In the genomic region with DNA sequence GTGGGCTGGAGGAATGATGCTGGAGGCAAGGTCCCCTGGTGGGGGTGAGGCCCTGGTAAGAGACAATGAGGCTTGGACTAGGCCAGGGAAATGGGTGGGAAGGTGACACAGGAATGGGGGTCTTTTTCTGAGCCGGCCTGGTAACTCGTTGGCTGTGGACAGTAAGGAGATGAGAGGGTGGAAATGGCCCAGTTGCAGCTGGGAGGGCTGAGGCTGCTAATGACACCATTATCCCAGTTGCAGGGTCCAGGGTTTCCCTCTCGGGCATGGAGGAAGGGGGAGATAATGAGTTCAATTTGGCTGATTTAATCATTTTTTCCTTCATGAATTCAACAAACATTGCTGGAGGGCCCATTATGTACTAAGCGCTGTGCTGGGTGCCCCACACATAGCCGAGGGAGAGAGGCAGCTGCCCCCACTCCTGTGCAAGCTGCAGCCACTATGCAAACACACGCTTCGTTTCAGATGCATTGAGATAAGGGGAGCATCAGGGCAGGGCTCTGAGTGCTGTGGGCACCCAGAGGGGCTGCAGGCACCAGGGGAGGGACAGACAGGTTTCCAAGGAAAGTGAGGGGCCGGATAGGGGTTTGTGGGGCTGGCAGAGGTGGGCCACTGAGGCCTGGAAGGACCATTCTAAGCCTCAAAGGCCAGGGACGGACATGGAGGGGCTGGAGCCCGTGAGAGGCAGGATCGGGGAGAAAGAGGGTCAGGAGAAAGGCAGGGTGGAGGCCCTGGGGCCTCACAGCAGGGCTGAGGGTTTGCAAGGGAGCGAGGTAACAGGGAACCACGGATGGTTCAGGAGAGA, we compare ENCODE assay signal across 20 cellular contexts. TPM values are rescaled to one million over a fixed set of nuclear protein-coding genes. Genes with fewer than 3 reads are reported as not detected.
DNase-seq lines count a peak whose midpoint lies in the region; ATAC-seq, FAIRE-seq and TF ChIP-seq lines count a peak whose summit lies in the region.
"Had no signal": no experiment of that assay in that cellular context is flagged by ENCODE, and none has a peak within 500 bp of the region (broad histone marks: within the 10 kb centered on the region; RNA-seq: fewer than 3 reads in every experiment).

No MANE protein-coding gene starts in this region.

- H3K4me3 Mint-ChIP-seq in endodermal cell (no peak overlapping the region), type B pancreatic cell (peak overlapping the region; percentile 34)
- H3K4me3 Mint-ChIP-seq: activated naive CD4-positive, alpha-beta T cell treated with anti-CD3 and anti-CD28 coated beads, Interleukin-2, amount 10 ng/mL, durations not matched to agents 7 days and 5 days; CD4-positive, alpha-beta T cell; T-helper 1 cell treated with Interleukin-12 subunit alpha and Interleukin-12 subunit beta and Interleukin-4 antibody, amounts not matched to agents 30 μg/mL and 1 μg/mL, for 36 hours had no signal

- no peak for ATAC-seq in GM19324 (IDR thresholded peaks at IDR 0.05; ENCODE audit: low FRiP score, unreplicated experiment)
- ATAC-seq: activated CD4-positive, CD25-positive, alpha-beta regulatory T cell treated with anti-CD3 and anti-CD28 coated beads, Interleukin-2, amount 50 U/mL, for 24 hours; body of pancreas had no signal

- no peak for TF ChIP-seq CTCF in endodermal cell (conservative IDR thresholded peaks at IDR 0.05)
- no peak for TF ChIP-seq CTCF in type B pancreatic cell (conservative IDR thresholded peaks at IDR 0.05)

- H3K36me3 Mint-ChIP-seq in endodermal cell (ENCODE audit: low read depth) (no peaks in the 10 kb centered on the region), type B pancreatic cell (no peaks in the 10 kb centered on the region)
- H3K36me3 Mint-ChIP-seq: activated naive CD4-positive, alpha-beta T cell treated with anti-CD3 and anti-CD28 coated beads, Interleukin-2, amount 10 ng/mL, durations not matched to agents 7 days and 5 days had no signal

- no peak overlapping the region for H3K4me3 ChIP-seq in endodermal cell (ENCODE audit: low read length)
- H3K4me3 ChIP-seq: body of pancreas, transverse colon had no signal

- FAIRE-seq in GM12891 (lab: Jason Lieb, UNC), result no peak
- FAIRE-seq: keratinocyte had no signal

- H3K9ac ChIP-seq in endodermal cell (ENCODE audit: extremely low read depth, low read length, poor library complexity, severe bottlenecking), result no peak overlapping the region

- H3K27ac Mint-ChIP-seq in endodermal cell, result no peak overlapping the region
- H3K27ac Mint-ChIP-seq in type B pancreatic cell, result peak overlapping the region; percentile 59
- H3K27ac Mint-ChIP-seq: activated naive CD4-positive, alpha-beta T cell treated with anti-CD3 and anti-CD28 coated beads, Interleukin-2, amount 10 ng/mL, durations not matched to agents 7 days and 5 days; CD4-positive, alpha-beta T cell; T-helper 1 cell treated with Interleukin-12 subunit alpha and Interleukin-12 subunit beta and Interleukin-4 antibody, amounts not matched to agents 30 μg/mL and 1 μg/mL, for 36 hours had no signal

- H3K27me3 ChIP-seq in endodermal cell (ENCODE audit: control insufficient read depth, insufficient read depth, low read length, poor library complexity, severe bottlenecking), result no peaks in the 10 kb centered on the region
- H3K27me3 ChIP-seq: body of pancreas, transverse colon had no signal

- H3K9me3 Mint-ChIP-seq in endodermal cell, result no peaks in the 10 kb centered on the region
- H3K9me3 Mint-ChIP-seq in type B pancreatic cell, result no peaks in the 10 kb centered on the region
- H3K9me3 Mint-ChIP-seq: activated naive CD4-positive, alpha-beta T cell treated with anti-CD3 and anti-CD28 coated beads, Interleukin-2, amount 10 ng/mL, durations not matched to agents 7 days and 5 days; CD4-positive, alpha-beta T cell; T-helper 1 cell treated with Interleukin-12 subunit alpha and Interleukin-12 subunit beta and Interleukin-4 antibody, amounts not matched to agents 30 μg/mL and 1 μg/mL, for 36 hours had no signal

- peaks cover 4% of the 10 kb centered on the region for H3K27me3 Mint-ChIP-seq in endodermal cell (ENCODE audit: insufficient read depth)
- H3K27me3 Mint-ChIP-seq in type B pancreatic cell, result peaks cover 28% of the 10 kb centered on the region

- H3K4me1 ChIP-seq in endodermal cell (ENCODE audit: control insufficient read depth, insufficient read depth, low read length), result no peaks in the 10 kb centered on the region
- H3K4me1 ChIP-seq: body of pancreas, transverse colon had no signal

- peak overlapping the region; percentile 68 for H3K27ac ChIP-seq in endodermal cell (ENCODE audit: low read depth, low read length)
- H3K27ac ChIP-seq: body of pancreas, transverse colon had no signal

- no peaks in the 10 kb centered on the region for H3K36me3 ChIP-seq in endodermal cell (ENCODE audit: control insufficient read depth, insufficient read depth, low read length)
- H3K36me3 ChIP-seq: transverse colon had no signal

- H3K9me3 ChIP-seq in endodermal cell (ENCODE audit: control insufficient read depth, low read length), result no peaks in the 10 kb centered on the region
- H3K9me3 ChIP-seq: body of pancreas, transverse colon had no signal

- no peak for TF ChIP-seq POLR2A in GM12891 (IDR thresholded peaks at IDR 0.05; ENCODE audit: low read depth, low read length)

- H3K4me1 Mint-ChIP-seq in endodermal cell, result peaks cover 11% of the 10 kb centered on the region
- H3K4me1 Mint-ChIP-seq in type B pancreatic cell (ENCODE audit: unreplicated experiment), result peaks cover 54% of the 10 kb centered on the region
- H3K4me1 Mint-ChIP-seq: activated naive CD4-positive, alpha-beta T cell treated with anti-CD3 and anti-CD28 coated beads, Interleukin-2, amount 10 ng/mL, durations not matched to agents 7 days and 5 days had no signal

- 82 to 93% methylated on average over 5 to 13 of the region's 13 CpGs for WGBS in endodermal cell (ENCODE audit: insufficient coverage in 1 of 2, insufficient read length in 1 of 2), 2 experiments

- peak; percentile 49 for DNase-seq in activated effector memory CD4-positive, alpha-beta T cell treated with anti-CD3 and anti-CD28 coated beads, Interleukin-2, amount 50 U/mL, for 16 hours
- no peak for DNase-seq in activated effector memory CD4-positive, alpha-beta T cell treated with Interleukin-2 at 50 U/mL for 16 hours
- DNase-seq in NCI-H69 (lab: John Stamatoyannopoulos, UW) (peak; percentile 91), endodermal cell (no peak), type B pancreatic cell (ENCODE audit: extremely low spot score, unreplicated experiment) (no peak), GM12891 (ENCODE audit: insufficient read length, low spot score) (no peak)
- DNase-seq in stimulated activated naive CD4-positive, alpha-beta T cell (lab: John Stamatoyannopoulos, UW), result no peak
- DNase-seq: activated CD8-positive, alpha-beta memory T cell treated with anti-CD3 and anti-CD28 coated beads, Interleukin-2, amount 50 U/mL, for 48 hours; activated naive CD4-positive, alpha-beta T cell treated with anti-CD3 and anti-CD28 coated beads, Interleukin-2, amount 10 ng/mL, durations not matched to agents 7 days and 5 days; IMR-90; midbrain; transverse colon had no signal

TF ChIP-seq in GM12891, 5 proteins besides CTCF, POLR2A, EP300 and RAD21:
- TF ChIP-seq SPI1 (IDR thresholded peaks at IDR 0.05; ENCODE audit: low read depth, low read length), result no peak
- no peak for TF ChIP-seq PAX5 (IDR thresholded peaks at IDR 0.05; ENCODE audit: insufficient read depth, low read length, severe bottlenecking)
- no peak for TF ChIP-seq POU2F2 (IDR thresholded peaks at IDR 0.05; ENCODE audit: low read depth, low read length)
- no peak for TF ChIP-seq POLR2AphosphoS5 (IDR thresholded peaks at IDR 0.05; ENCODE audit: low read depth, low read length)
- TF ChIP-seq TAF1 (IDR thresholded peaks at IDR 0.05; ENCODE audit: low read depth, low read length), result no peak

RNA-seq across cellular contexts. Expression of gene MEG3, which starts 43.2 kb away (rescaled TPM):
- total RNA-seq in endodermal cell (10 to 100 TPM in 1 of 2 donors, 1 to 10 TPM in 1; 5.3 to 15.3 TPM), type B pancreatic cell (ENCODE audit: low replicate concordance) (0.68 and 0.74 TPM in 2 replicates)
- polyA plus RNA-seq in endodermal cell (2013, experiment 1 of 2), result 5.6 TPM
- polyA plus RNA-seq in endodermal cell (2013, experiment 2 of 2), result 2.9 TPM
- 0.06 TPM for polyA plus RNA-seq in GM12891 (2012; ENCODE audit: low read depth, missing spikeins)
- total RNA-seq: CD4-positive, alpha-beta T cell had no signal

RNA-seq across cellular contexts. Expression of gene DLK1, which starts 56.0 kb away (rescaled TPM):
- total RNA-seq in endodermal cell (100 to 1,000 TPM in 1 of 2 donors, 10 to 100 TPM in 1; 78.3 to 117 TPM), type B pancreatic cell (ENCODE audit: low replicate concordance) (149 and 405 TPM in 2 replicates)
- polyA plus RNA-seq in endodermal cell (2013, experiment 1 of 2), result 99.8 TPM
- polyA plus RNA-seq in endodermal cell (2013, experiment 2 of 2), result 92.1 TPM
- not detected for polyA plus RNA-seq in GM12891 (2012; ENCODE audit: low read depth, missing spikeins)
- total RNA-seq: CD4-positive, alpha-beta T cell; omental fat pad; RPMI7951; transverse colon had no signal
- polyA plus RNA-seq: keratinocyte had no signal

Comparison
In these comparisons a context has a peak if more than half of its experiments do, and no peak if none do; other contexts are left out.
1. DNase-seq: peak in activated effector memory CD4-positive, alpha-beta T cell treated with anti-CD3 and anti-CD28 coated beads, Interleukin-2, amount 50 U/mL, for 16 hours (single experiment) and NCI-H69 (single experiment); none in activated effector memory CD4-positive, alpha-beta T cell treated with Interleukin-2 at 50 U/mL for 16 hours (single experiment), endodermal cell (single experiment), type B pancreatic cell (single experiment), stimulated activated naive CD4-positive, alpha-beta T cell (0 of 6) and GM12891 (single experiment).